33 cellular contexts compared by ENCODE assay signal in genomic region chr11:46484101-46484500, GRCh38.
"Had no signal": no experiment of that assay in that cellular context is flagged by ENCODE, and none has a peak within 500 bp of the region (broad histone marks: within the 10 kb centered on the region; RNA-seq: fewer than 3 reads in every experiment).

No MANE protein-coding gene starts in this region.

- H3K36me3 ChIP-seq: colonic mucosa, gastrocnemius medialis had no signal

- H3K9me3 Mint-ChIP-seq: activated B cell treated with CpG ODN at 0.5 μM for 24 hours; activated CD4-positive, alpha-beta memory T cell treated with anti-CD3 and anti-CD28 coated beads for 36 hours; activated CD4-positive, alpha-beta T cell treated with anti-CD3 and anti-CD28 coated beads, Interleukin-2, amount 10 ng/mL, durations not matched to agents 24 days and 14 days; activated naive CD4-positive, alpha-beta T cell treated with anti-CD3 and anti-CD28 coated beads, Interleukin-2, amount 10 ng/mL, durations not matched to agents 7 days and 5 days; activated naive CD4-positive, alpha-beta T cell treated with anti-CD3 and anti-CD28 coated beads, Interleukin-2, amount 50 U/mL, for 72 hours; activated naive CD8-positive, alpha-beta T cell treated with anti-CD3 and anti-CD28 coated beads, Interleukin-2, amount 10 ng/mL, durations not matched to agents 7 days and 5 days; activated T-cell treated with anti-CD3 and anti-CD28 coated beads, Interleukin-2, amount 50 U/mL, for 24 hours; activated T-cell treated with anti-CD3 and anti-CD28 coated beads, Interleukin-2, amount 50 U/mL, for 72 hours; dendritic cell treated with granulocyte-macrophage colony-stimulating factor and Interleukin-4, amounts not matched to agents 40 ng/mL and 50 ng/mL, for 4 days; endodermal cell; T-helper 2 cell treated with Interferon-gamma antibody and Interleukin-4, amounts not matched to agents 5 μg/mL and 100 μg/mL, for 36 hours had no signal

- H3K27ac ChIP-seq: body of pancreas, colonic mucosa, dorsolateral prefrontal cortex, foreskin keratinocyte, gastrocnemius medialis, heart left ventricle, WERI-Rb-1 had no signal

- DNase-seq: activated B cell treated with CpG ODN at 0.5 μM for 24 hours; activated CD4-positive, alpha-beta memory T cell treated with anti-CD3 and anti-CD28 coated beads for 36 hours; activated CD4-positive, alpha-beta T cell treated with anti-CD3 and anti-CD28 coated beads, Interleukin-2, amount 10 ng/mL, durations not matched to agents 24 days and 14 days; activated CD8-positive, alpha-beta memory T cell treated with anti-CD3 and anti-CD28 coated beads, Interleukin-2, amount 50 U/mL, for 48 hours; activated CD8-positive, alpha-beta T cell treated with anti-CD3 and anti-CD28 coated beads, Interleukin-2, amount 10 ng/mL, durations not matched to agents 7 days and 5 days; activated gamma-delta T cell; activated naive CD4-positive, alpha-beta T cell; activated naive CD4-positive, alpha-beta T cell treated with anti-CD3 and anti-CD28 coated beads, Interleukin-2, amount 10 ng/mL, durations not matched to agents 7 days and 5 days; activated naive CD8-positive, alpha-beta T cell treated with anti-CD3 and anti-CD28 coated beads, Interleukin-2, amount 10 ng/mL, durations not matched to agents 7 days and 5 days; activated T-cell treated with anti-CD3 and anti-CD28 coated beads for 4 hours; activated T-cell treated with anti-CD3 and anti-CD28 coated beads, Interleukin-2, amount 50 U/mL, for 24 hours; activated T-cell treated with anti-CD3 and anti-CD28 coated beads, Interleukin-2, amount 50 U/mL, for 72 hours; amygdala; aorta; body of pancreas; caudate nucleus; colonic mucosa; dorsolateral prefrontal cortex; effector memory CD4-positive, alpha-beta T cell; endodermal cell; foreskin keratinocyte; gastrocnemius medialis; glutamatergic neuron; heart left ventricle; T-helper 1 cell; T-helper 17 cell; T1000; WERI-Rb-1 had no signal

- H3K27ac Mint-ChIP-seq: activated B cell treated with CpG ODN at 0.5 μM for 24 hours; activated CD4-positive, alpha-beta memory T cell treated with anti-CD3 and anti-CD28 coated beads for 36 hours; activated CD4-positive, alpha-beta T cell treated with anti-CD3 and anti-CD28 coated beads, Interleukin-2, amount 10 ng/mL, durations not matched to agents 24 days and 14 days; activated CD8-positive, alpha-beta T cell treated with anti-CD3 and anti-CD28 coated beads, Interleukin-2, amount 10 ng/mL, durations not matched to agents 7 days and 5 days; activated naive CD4-positive, alpha-beta T cell treated with anti-CD3 and anti-CD28 coated beads, Interleukin-2, amount 10 ng/mL, durations not matched to agents 7 days and 5 days; activated naive CD8-positive, alpha-beta T cell treated with anti-CD3 and anti-CD28 coated beads, Interleukin-2, amount 10 ng/mL, durations not matched to agents 7 days and 5 days; activated T-cell treated with anti-CD3 and anti-CD28 coated beads, Interleukin-2, amount 50 U/mL, for 24 hours; activated T-cell treated with anti-CD3 and anti-CD28 coated beads, Interleukin-2, amount 50 U/mL, for 72 hours; dendritic cell treated with granulocyte-macrophage colony-stimulating factor and Interleukin-4, amounts not matched to agents 40 ng/mL and 50 ng/mL, for 4 days; T-helper 2 cell treated with Interferon-gamma antibody and Interleukin-4, amounts not matched to agents 5 μg/mL and 100 μg/mL, for 36 hours had no signal

- H3K4me3 ChIP-seq: body of pancreas, colonic mucosa, dorsolateral prefrontal cortex, gastrocnemius medialis, heart left ventricle had no signal

- ATAC-seq: activated CD4-positive, CD25-positive, alpha-beta regulatory T cell treated with anti-CD3 and anti-CD28 coated beads, Interleukin-2, amount 50 U/mL, for 24 hours; activated CD8-positive, alpha-beta T cell treated with anti-CD3 and anti-CD28 coated beads, Interleukin-2, amount 10 ng/mL, durations not matched to agents 7 days and 5 days; activated naive CD4-positive, alpha-beta T cell treated with anti-CD3 and anti-CD28 coated beads, Interleukin-2, amount 50 U/mL, for 72 hours; activated T-cell treated with anti-CD3 and anti-CD28 coated beads, Interleukin-2, amount 50 U/mL, for 72 hours; body of pancreas; esophagus mucosa; foreskin keratinocyte; gastrocnemius medialis; heart left ventricle; T-helper 17 cell had no signal

- H3K27me3 Mint-ChIP-seq: activated B cell treated with CpG ODN at 0.5 μM for 24 hours; activated CD4-positive, alpha-beta memory T cell treated with anti-CD3 and anti-CD28 coated beads for 36 hours; activated CD4-positive, alpha-beta T cell treated with anti-CD3 and anti-CD28 coated beads, Interleukin-2, amount 10 ng/mL, durations not matched to agents 24 days and 14 days; activated naive CD4-positive, alpha-beta T cell treated with anti-CD3 and anti-CD28 coated beads, Interleukin-2, amount 10 ng/mL, durations not matched to agents 7 days and 5 days; activated naive CD8-positive, alpha-beta T cell treated with anti-CD3 and anti-CD28 coated beads, Interleukin-2, amount 10 ng/mL, durations not matched to agents 7 days and 5 days; activated T-cell treated with anti-CD3 and anti-CD28 coated beads, Interleukin-2, amount 50 U/mL, for 24 hours; dendritic cell treated with granulocyte-macrophage colony-stimulating factor and Interleukin-4, amounts not matched to agents 40 ng/mL and 50 ng/mL, for 4 days; T-helper 17 cell had no signal

- H3K4me1 Mint-ChIP-seq: activated CD4-positive, alpha-beta T cell treated with anti-CD3 and anti-CD28 coated beads, Interleukin-2, amount 10 ng/mL, durations not matched to agents 24 days and 14 days; activated naive CD4-positive, alpha-beta T cell treated with anti-CD3 and anti-CD28 coated beads, Interleukin-2, amount 10 ng/mL, durations not matched to agents 7 days and 5 days had no signal

- H3K4me3 Mint-ChIP-seq: activated B cell treated with CpG ODN at 0.5 μM for 24 hours; activated CD4-positive, alpha-beta memory T cell treated with anti-CD3 and anti-CD28 coated beads for 36 hours; activated CD4-positive, alpha-beta T cell treated with anti-CD3 and anti-CD28 coated beads, Interleukin-2, amount 10 ng/mL, durations not matched to agents 24 days and 14 days; activated CD8-positive, alpha-beta T cell treated with anti-CD3 and anti-CD28 coated beads, Interleukin-2, amount 10 ng/mL, durations not matched to agents 7 days and 5 days; activated naive CD4-positive, alpha-beta T cell treated with anti-CD3 and anti-CD28 coated beads, Interleukin-2, amount 10 ng/mL, durations not matched to agents 7 days and 5 days; activated naive CD8-positive, alpha-beta T cell treated with anti-CD3 and anti-CD28 coated beads, Interleukin-2, amount 10 ng/mL, durations not matched to agents 7 days and 5 days; activated T-cell treated with anti-CD3 and anti-CD28 coated beads, Interleukin-2, amount 50 U/mL, for 24 hours; activated T-cell treated with anti-CD3 and anti-CD28 coated beads, Interleukin-2, amount 50 U/mL, for 72 hours; dendritic cell treated with granulocyte-macrophage colony-stimulating factor and Interleukin-4, amounts not matched to agents 40 ng/mL and 50 ng/mL, for 4 days; endodermal cell; T-helper 17 cell; T-helper 2 cell treated with Interferon-gamma antibody and Interleukin-4, amounts not matched to agents 5 μg/mL and 100 μg/mL, for 36 hours had no signal

- H3K9me3 ChIP-seq: body of pancreas, colonic mucosa, gastrocnemius medialis, heart left ventricle had no signal

- H3K27me3 ChIP-seq: body of pancreas, colonic mucosa, dorsolateral prefrontal cortex, foreskin keratinocyte, gastrocnemius medialis, heart left ventricle had no signal

- H3K4me1 ChIP-seq: body of pancreas, colonic mucosa, foreskin keratinocyte had no signal
